In genomic region chr14:22533739-22534359, GRCh38 we compare ENCODE assay signal across 17 cellular contexts. TPM values are rescaled to one million over a fixed set of nuclear protein-coding genes. Genes with fewer than 3 reads are reported as not detected.
DNase-seq lines count a peak whose midpoint lies in the region; ATAC-seq, FAIRE-seq and TF ChIP-seq lines count a peak whose summit lies in the region.
"Had no signal": no experiment of that assay in that cellular context is flagged by ENCODE, and none has a peak within 500 bp of the region (broad histone marks: within the 10 kb centered on the region; RNA-seq: fewer than 3 reads in every experiment).

No MANE protein-coding gene starts in this region.

- no peaks in the 10 kb centered on the region for H3K9me2 ChIP-seq in OCI-LY7 (ENCODE audit: insufficient read depth, low read length)

- H3K4me2 ChIP-seq in OCI-LY7 (ENCODE audit: low read length), result peak overlapping the region; percentile 85
- H3K4me2 ChIP-seq in GM12878 (ENCODE audit: control insufficient read depth, insufficient read depth), result peak overlapping the region; percentile 75
- no peak overlapping the region for H3K4me2 ChIP-seq in mesendoderm (ENCODE audit: low read length)

- H2BK15ac ChIP-seq in mesendoderm (replicated peaks; ENCODE audit: low read depth), result no peak overlapping the region

- no peak overlapping the region for H3K4ac ChIP-seq in mesendoderm (ENCODE audit: low read depth, low read length)

- no peaks in the 10 kb centered on the region for H4K20me1 ChIP-seq in OCI-LY7 (ENCODE audit: insufficient read depth, low read length)
- no peaks in the 10 kb centered on the region for H4K20me1 ChIP-seq in GM12878 (ENCODE audit: control insufficient read depth, insufficient read depth)

- H3K4me3 ChIP-seq in OCI-LY7 (ENCODE audit: low read depth, low read length, poor library complexity, severe bottlenecking) (peak overlapping the region; percentile 70), GM12878 (0 out of 2 replicates have a peak overlapping the region, but pooled peaks have one; percentile 67), mesendoderm (ENCODE audit: low read length) (no peak overlapping the region)
- H3K4me3 ChIP-seq: colonic mucosa, gastrocnemius medialis, SJCRH30 had no signal

- no peak overlapping the region for H4K8ac ChIP-seq in mesendoderm (ENCODE audit: low read depth, low read length)

- H3K9me3 ChIP-seq in OCI-LY7 (ENCODE audit: low read length) (no peaks in the 10 kb centered on the region), GM12878 (replicated peaks; ENCODE audit: control insufficient read depth, insufficient read depth, low read length) (no peaks in the 10 kb centered on the region)
- H3K9me3 ChIP-seq: colonic mucosa, gastrocnemius medialis, SJCRH30 had no signal

- H3K4me1 ChIP-seq in OCI-LY7 (ENCODE audit: insufficient read depth, low read length, poor library complexity, severe bottlenecking) (peaks cover 92% of the 10 kb centered on the region), GM12878 (ENCODE audit: control insufficient read depth, insufficient read depth, low read length) (peaks cover 90% of the 10 kb centered on the region), mesendoderm (ENCODE audit: control insufficient read depth, low read depth, low read length) (no peaks in the 10 kb centered on the region)
- H3K4me1 ChIP-seq: colonic mucosa had no signal

- no peak overlapping the region for H3K18ac ChIP-seq in mesendoderm (ENCODE audit: low read length)

- ATAC-seq in stimulated activated naive CD8-positive, alpha-beta T cell treated with anti-CD3 and anti-CD28 coated beads, Interleukin-15, Interleukin-2, amounts not matched to agents 100 U/mL and 50 U/mL, for 24 hours, result no peak
- ATAC-seq in GM12878, result peak; percentile 1; the same call in 1 of the 3 replicates
- ATAC-seq: gastrocnemius medialis had no signal

- peaks cover 93% of the 10 kb centered on the region for H3K36me3 Mint-ChIP-seq in stimulated activated naive CD8-positive, alpha-beta T cell treated with anti-CD3 and anti-CD28 coated beads, Interleukin-15, Interleukin-2, amounts not matched to agents 100 ng/mL and 50 ng/mL, for 24 hours (ENCODE audit: low read depth)

- 63% methylated on average over 8 of the region's 8 CpGs for WGBS in GM12878 (ENCODE audit: insufficient coverage, insufficient replicate concordance, low lambda C conversion rate, missing lambda C conversion rate)
- WGBS in mesendoderm (ENCODE audit: extremely low coverage, insufficient coverage, low lambda C conversion rate), result no CpG with 5 or more reads among the region's 8 CpGs

- SMC1A ChIA-PET in GM12878 (lab: Charles Lee; ENCODE audit: uncharacterized antibody, unreplicated experiment), result interaction anchor here (0.7 to 12.3 kb wide), 23 partner anchors 7 to 149 kb away, joined by 3 to 399 read pairs (median 10); partner anchors contain the start of gene DAD1

- H3K9ac ChIP-seq in GM12878 (ENCODE audit: control insufficient read depth, insufficient read depth, low read length) (peak overlapping the region; percentile 52; the same call in 1 of the 2 replicates), mesendoderm (ENCODE audit: low read length) (no peak overlapping the region)

- no peak overlapping the region for H2BK5ac ChIP-seq in mesendoderm (ENCODE audit: low read length)

- no peak overlapping the region for H2BK120ac ChIP-seq in mesendoderm (ENCODE audit: low read depth, low read length)

- RAD21 ChIA-PET in GM12878 (lab: Charles Lee; ENCODE audit: unreplicated experiment), result interaction anchor here (0.7 to 8.1 kb wide), 22 partner anchors 9 to 153 kb away, joined by 3 to 184 read pairs (median 6); no protein-coding TSS in a partner anchor

- no peaks in the 10 kb centered on the region for H3K27me3 Mint-ChIP-seq in stimulated activated naive CD8-positive, alpha-beta T cell treated with anti-CD3 and anti-CD28 coated beads, Interleukin-15, Interleukin-2, amounts not matched to agents 100 ng/mL and 50 ng/mL, for 24 hours

- TF ChIP-seq EP300 in GM12878 (IDR thresholded peaks at IDR 0.05; ENCODE audit: borderline replicate concordance in 1 of 2, control insufficient read depth in 1 of 2, low read depth in 2 of 2, low read length in 2 of 2), result 0 out of 4 replicates have a peak, but pooled peaks of 1 of the 2 experiments have one; percentile 13

- BruUV-seq in OCI-LY7 (replicated peaks; lab: Mats Ljungman, UMichigan), result no TSS peak
- no TSS peak for BruUV-seq in GM12878 (replicated peaks; lab: Mats Ljungman, UMichigan)

- H2AFZ ChIP-seq in OCI-LY7 (ENCODE audit: low read length), result peak overlapping the region; percentile 41; the same call in 1 of the 2 replicates
- no peak overlapping the region for H2AFZ ChIP-seq in GM12878 (ENCODE audit: control insufficient read depth, low read depth, low read length)

- intact Hi-C loops in OCI-LY7 (cut with micrococcal nuclease; ENCODE audit: unreplicated experiment) (loop anchor here (2.0 kb wide), 1 partner anchor 61 kb away; no protein-coding TSS in a partner anchor), GM12878 (cut with micrococcal nuclease; ENCODE audit: unreplicated experiment) (no loop called here)

- FAIRE-seq in GM12878 (lab: Jason Lieb, UNC), result no peak
- FAIRE-seq: HTR-8/SVneo had no signal

- POLR2A ChIA-PET in OCI-LY7 (lab: Charles Lee) (interaction anchor here (0.6 to 5.9 kb wide), 20 partner anchors 9 to 291 kb away, joined by 3 to 101 read pairs (median 6); no protein-coding TSS in a partner anchor), GM12878 (lab: Charles Lee) (interaction anchor here (0.7 to 12.2 kb wide), 15 partner anchors 9 to 149 kb away, joined by 3 to 339 read pairs (median 5); no protein-coding TSS in a partner anchor)

- in situ Hi-C loops in GM12878 (cut with MboI), result no loop called here

- no peak for TF ChIP-seq RAD21 in GM12878 (IDR thresholded peaks at IDR 0.05; ENCODE audit: insufficient read depth, low read depth, low read length)

- H3K27ac ChIP-seq in OCI-LY7 (ENCODE audit: low read depth, low read length, poor library complexity, severe bottlenecking), result peak overlapping the region; percentile 88
- peak overlapping the region; percentile 97 for H3K27ac ChIP-seq in GM12878 (ENCODE audit: control insufficient read depth, insufficient read depth)
- no peak overlapping the region for H3K27ac ChIP-seq in mesendoderm (ENCODE audit: low read depth, low read length)
- H3K27ac ChIP-seq: colonic mucosa, epithelial cell of prostate, gastrocnemius medialis had no signal

- no peak for DNase-seq in stimulated activated naive CD8-positive, alpha-beta T cell treated with anti-CD3 and anti-CD28 coated beads, Interleukin-15, Interleukin-2, amounts not matched to agents 100 U/mL and 50 U/mL, for 24 hours
- no peak for DNase-seq in OCI-LY7 (ENCODE audit: low spot score)
- DNase-seq in GM12878 (ENCODE audit: low read depth, low spot score), result no peak
- no peak for DNase-seq in EL
- DNase-seq in mesendoderm, result no peak
- no peak for DNase-seq in SKM-1 (lab: John Stamatoyannopoulos, UW; ENCODE audit: unreplicated experiment)
- DNase-seq: colonic mucosa, DMS79, gastrocnemius medialis, H7, NCI-H187, SJCRH30, substantia nigra had no signal

- CTCF ChIA-PET in OCI-LY7 (lab: Charles Lee; ENCODE audit: unreplicated experiment), result interaction anchor here (0.5 to 3.3 kb wide), 3 partner anchors 19 to 320 kb away, joined by 3 to 19 read pairs (median 3); no protein-coding TSS in a partner anchor
- CTCF ChIA-PET in GM12878 (lab: Yijun Ruan, JAX), result interaction anchor here (0.6 to 6.0 kb wide), 15 partner anchors 8 to 523 kb away, joined by 3 to 100 read pairs (median 4); no protein-coding TSS in a partner anchor

- no peak for TF ChIP-seq CTCF in OCI-LY7 (conservative IDR thresholded peaks at IDR 0.05; ENCODE audit: low read length)
- no peak for TF ChIP-seq CTCF in GM12878 (IDR thresholded peaks at IDR 0.05 in 2 of 3, conservative IDR thresholded peaks at IDR 0.05 in 1 of 3; ENCODE audit: control insufficient read depth in 2 of 3, extremely low read depth in 1 of 3, insufficient read depth in 1 of 3, low read depth in 3 of 3, low read length in 3 of 3)

- peak overlapping the region; percentile 86 for H3K4me3 Mint-ChIP-seq in stimulated activated naive CD8-positive, alpha-beta T cell treated with anti-CD3 and anti-CD28 coated beads, Interleukin-15, Interleukin-2, amounts not matched to agents 100 ng/mL and 50 ng/mL, for 24 hours
- H3K4me3 Mint-ChIP-seq: neural crest cell had no signal

- H2AK5ac ChIP-seq in mesendoderm (ENCODE audit: low read length), result no peak overlapping the region

- no peak overlapping the region for H3K56ac ChIP-seq in mesendoderm (ENCODE audit: low read length)

- H3K79me1 ChIP-seq in mesendoderm (ENCODE audit: low read length), result no peaks in the 10 kb centered on the region

- H3K27ac Mint-ChIP-seq in stimulated activated naive CD8-positive, alpha-beta T cell treated with anti-CD3 and anti-CD28 coated beads, Interleukin-15, Interleukin-2, amounts not matched to agents 100 ng/mL and 50 ng/mL, for 24 hours, result peak overlapping the region; percentile 97

- H3K27me3 ChIP-seq in GM12878 (replicated peaks in 1 of 2; ENCODE audit: control insufficient read depth in 2 of 2, insufficient read depth in 2 of 2, low read length in 1 of 2), result no peaks in the 10 kb centered on the region
- H3K27me3 ChIP-seq in mesendoderm (ENCODE audit: insufficient read depth, low read length, poor library complexity), result no peaks in the 10 kb centered on the region
- H3K27me3 ChIP-seq: colonic mucosa, gastrocnemius medialis, SJCRH30 had no signal

- H3K79me2 ChIP-seq in OCI-LY7 (ENCODE audit: insufficient read depth, low read depth, low read length), result peaks cover 36% of the 10 kb centered on the region; the same call in 1 of the 2 replicates
- peaks cover 72% of the 10 kb centered on the region for H3K79me2 ChIP-seq in GM12878 (ENCODE audit: control insufficient read depth, insufficient read depth, low read length)
- H3K79me2 ChIP-seq in mesendoderm (ENCODE audit: control insufficient read depth, insufficient read depth, low read length), result no peaks in the 10 kb centered on the region

- H3K36me3 ChIP-seq in OCI-LY7 (ENCODE audit: insufficient read depth, low read length) (peaks cover 33% of the 10 kb centered on the region), GM12878 (ENCODE audit: control insufficient read depth in 2 of 2, insufficient read depth in 2 of 2, low read length in 1 of 2) (peaks cover 3 to 8% of the 10 kb centered on the region in 2 experiments), mesendoderm (ENCODE audit: control insufficient read depth, insufficient read depth, low read length) (no peaks in the 10 kb centered on the region)
- H3K36me3 ChIP-seq: colonic mucosa, gastrocnemius medialis had no signal

- peak; percentile 52 for TF ChIP-seq POLR2A in GM12878 (IDR thresholded peaks at IDR 0.05; ENCODE audit: low read depth, low read length)

- no peak overlapping the region for H3K23ac ChIP-seq in mesendoderm (ENCODE audit: low read length)

- peaks cover 98% of the 10 kb centered on the region for H3K4me1 Mint-ChIP-seq in stimulated activated naive CD8-positive, alpha-beta T cell treated with anti-CD3 and anti-CD28 coated beads, Interleukin-15, Interleukin-2, amounts not matched to agents 100 ng/mL and 50 ng/mL, for 24 hours (ENCODE audit: low read depth)
- H3K4me1 Mint-ChIP-seq: neural crest cell had no signal

- no peaks in the 10 kb centered on the region for H3K9me3 Mint-ChIP-seq in stimulated activated naive CD8-positive, alpha-beta T cell treated with anti-CD3 and anti-CD28 coated beads, Interleukin-15, Interleukin-2, amounts not matched to agents 100 ng/mL and 50 ng/mL, for 24 hours
- H3K9me3 Mint-ChIP-seq: neural crest cell had no signal

- H4K5ac ChIP-seq in mesendoderm (ENCODE audit: low read length), result no peak overlapping the region

RNA-seq across cellular contexts. Expression of gene DAD1, which starts 55.2 kb away (rescaled TPM):
- total RNA-seq in OCI-LY7 (2014; rRNA removed; shearing (Covaris generic)), result 88.6 and 154 TPM in 2 replicates
- 115 and 117 TPM in 2 replicates for total RNA-seq in OCI-LY7 (2022)
- 77.8 and 78.3 TPM in 2 replicates for total RNA-seq in GM12878 (2013; cell fraction: nucleolus; rRNA removed)
- 248 and 269 TPM in 2 replicates for total RNA-seq in GM12878 (2014; rRNA removed)
- 210 and 218 TPM in 2 replicates for total RNA-seq in GM12878 (2014; rRNA removed; fragmentation: Illumina TruSeq; extraction: Trizol)
- 161 and 169 TPM in 2 replicates for total RNA-seq in GM12878 (2021)
- 154 TPM for polyA plus RNA-seq in GM12878 (2011; ENCODE audit: low read depth)
- polyA plus RNA-seq in GM12878 (2011; rRNA removed), result 302 and 306 TPM in 2 replicates
- polyA plus RNA-seq in GM12878 (2011; cell fraction: cytosol; rRNA removed), result 434 and 580 TPM in 2 replicates
- polyA plus RNA-seq in GM12878 (2011; cell fraction: nucleus; rRNA removed), result 112 and 139 TPM in 2 replicates
- 237 and 253 TPM in 2 replicates for polyA plus RNA-seq in GM12878 (2012)
- 306 and 315 TPM in 2 replicates for polyA plus RNA-seq in GM12878 (2014; fragmentation: Illumina TruSeq; extraction: Trizol)
- 100 to 1,000 TPM; 711 to 920 TPM for polyA plus RNA-seq in GM12878 (2014; fragmentation: Nextera tagmentation; extraction: Ambion mirVana)
- 294 and 324 TPM in 2 replicates for polyA plus RNA-seq in GM12878 (2014; rRNA removed)
- 100 to 1,000 TPM; 604 to 609 TPM for polyA plus RNA-seq in GM12878 (2016; fragmentation: Nextera tagmentation; extraction: Ambion mirVana)
- 104 and 162 TPM in 2 replicates for polyA minus RNA-seq in GM12878 (2011; rRNA and poly(A)+ RNA removed)
- 33.4 and 47.1 TPM in 2 replicates for polyA minus RNA-seq in GM12878 (2011; cell fraction: cytosol; rRNA and poly(A)+ RNA removed)
- 42.2 and 59.7 TPM in 2 replicates for polyA minus RNA-seq in GM12878 (2011; cell fraction: nucleus; rRNA and poly(A)+ RNA removed)
- 168 TPM for polyA plus RNA-seq in mesendoderm (2013, experiment 1 of 2)
- polyA plus RNA-seq in mesendoderm (2013, experiment 2 of 2), result 167 TPM
